8 cellular contexts compared by ENCODE assay signal in the genomic region with DNA sequence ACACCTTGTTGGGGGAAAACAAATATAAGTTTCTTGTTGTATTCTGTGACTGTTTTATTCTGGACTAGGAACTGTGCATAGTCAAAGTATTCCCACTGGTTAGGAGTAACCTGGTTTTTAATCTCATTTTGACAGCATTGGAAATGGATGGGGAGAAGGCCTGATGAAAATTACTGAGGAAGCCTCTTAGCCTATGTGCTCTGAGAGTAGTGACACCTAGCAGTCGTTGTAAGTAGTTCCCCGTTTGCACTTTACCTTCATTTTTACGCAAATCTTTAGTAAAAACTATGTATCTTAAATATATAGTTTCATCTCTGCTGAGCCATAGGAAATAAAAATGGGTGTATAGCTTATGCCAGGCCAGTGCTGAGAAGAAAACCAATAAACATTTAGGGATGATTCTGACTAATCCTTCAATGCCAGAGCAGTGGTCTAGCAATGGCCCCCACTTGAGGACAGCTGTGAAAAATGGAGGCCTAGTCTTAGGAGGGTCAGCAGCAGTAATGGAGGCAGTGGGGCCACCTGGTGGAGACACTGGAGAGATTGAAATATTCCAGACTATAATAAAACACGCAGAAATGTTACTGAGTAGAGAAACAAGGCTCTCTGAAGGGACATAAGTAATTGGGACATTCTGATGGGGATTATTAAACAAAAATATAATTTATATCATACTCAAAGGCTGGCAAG.
DNase-seq lines count a peak whose midpoint lies in the region; ATAC-seq and TF ChIP-seq lines count a peak whose summit lies in the region.

No MANE protein-coding gene starts in this region.

- H3K4me3 ChIP-seq in HFF-Myc (replicated peaks; ENCODE audit: low read depth, low read length) = no peak overlapping the region
- no peak overlapping the region for H3K4me3 ChIP-seq in iPS DF 6.9 (ENCODE audit: low read length)
- no peak overlapping the region for H3K4me3 ChIP-seq in sigmoid colon

- ATAC-seq in GM18868 (IDR thresholded peaks at IDR 0.05; ENCODE audit: unreplicated experiment) (no peak), HG02885 (IDR thresholded peaks at IDR 0.05; ENCODE audit: poor library complexity, unreplicated experiment) (no peak)

- peak; percentile 53 for TF ChIP-seq CTCF in HFF-Myc (IDR thresholded peaks at IDR 0.05; ENCODE audit: low read depth, low read length, missing control alignments)
- peak in 1 of 4 experiments; percentile 33 for TF ChIP-seq CTCF in sigmoid colon (IDR thresholded peaks at IDR 0.05)

- H3K4me1 ChIP-seq in iPS DF 6.9 (ENCODE audit: control insufficient read depth, insufficient read depth, low read length) (no peaks in the 10 kb centered on the region), sigmoid colon (no peaks in the 10 kb centered on the region)

- in situ Hi-C loops in ACHN (cut with HindIII; ENCODE audit: low pct_ligation_motif_present, low pct_unique_long_range_greater_than_20kb, low sequenced_read_pairs) (no loop called here), SK-MEL-5 (cut with HindIII; ENCODE audit: low pct_unique_long_range_greater_than_20kb, low sequenced_read_pairs) (no loop called here)

- WGBS in iPS DF 6.9 (ENCODE audit: insufficient coverage, insufficient read length) = no CpG with 5 or more reads among the region's 4 CpGs
- WGBS in sigmoid colon, 2 donors = 82 to 84% methylated on average over 4 of the region's 4 CpGs

- H3K9me3 ChIP-seq in iPS DF 6.9 (ENCODE audit: control insufficient read depth, insufficient read depth, low read length) = no peaks in the 10 kb centered on the region
- H3K9me3 ChIP-seq in sigmoid colon = no peaks in the 10 kb centered on the region

- intact Hi-C loops in sigmoid colon (cut with DNase I) = no loop called here

- no peaks in the 10 kb centered on the region for H3K36me3 ChIP-seq in iPS DF 6.9 (ENCODE audit: control insufficient read depth, insufficient read depth, low read length)
- no peaks in the 10 kb centered on the region for H3K36me3 ChIP-seq in sigmoid colon

- DNase-seq in ACHN (peak; percentile 27), HFF-Myc (ENCODE audit: extremely low read depth, low read depth) (no peak), SK-MEL-5 (ENCODE audit: low read depth, low spot score) (peak; percentile 64), iPS DF 6.9 (ENCODE audit: low read depth, low spot score) (peak; percentile 22), SIG-M5 (lab: John Stamatoyannopoulos, UW) (no peak), sigmoid colon (no peak)

- no peak for TF ChIP-seq EP300 in sigmoid colon (IDR thresholded peaks at IDR 0.05)

- H3K27me3 ChIP-seq in iPS DF 6.9 (ENCODE audit: control insufficient read depth, insufficient read depth, low read length) (no peaks in the 10 kb centered on the region), sigmoid colon (no peaks in the 10 kb centered on the region)

- no peak for TF ChIP-seq POLR2A in sigmoid colon (IDR thresholded peaks at IDR 0.05)

- H3K27ac ChIP-seq in iPS DF 6.9 (ENCODE audit: low read length) (no peak overlapping the region), sigmoid colon (no peak overlapping the region)

Comparison
In these comparisons a context has a peak if more than half of its experiments do, and no peak if none do; other contexts are left out.
1. DNase-seq: peak in ACHN (single experiment), SK-MEL-5 (single experiment) and iPS DF 6.9 (single experiment); none in HFF-Myc (single experiment), SIG-M5 (single experiment) and sigmoid colon (single experiment).